ENCODE assay signal across 10 cellular contexts in the genomic region with DNA sequence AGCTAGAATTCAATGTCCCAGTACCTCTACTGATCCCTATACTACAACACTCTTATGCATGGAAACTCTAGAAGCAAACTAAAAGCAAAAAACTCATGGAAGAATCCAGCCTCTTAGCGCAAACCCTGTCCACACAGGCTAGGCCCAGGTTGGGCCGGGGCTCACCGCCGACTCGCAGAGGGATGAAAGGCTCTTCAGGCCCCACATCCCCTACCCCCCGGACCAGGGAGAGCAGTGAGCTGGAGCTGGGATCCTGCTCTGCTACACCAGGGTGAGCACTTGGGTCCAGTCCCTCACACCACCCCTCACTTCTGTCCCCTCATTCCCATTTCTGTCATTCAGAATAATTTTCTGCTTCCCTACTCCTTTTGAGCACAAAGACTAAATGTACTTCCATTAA. TPM values are rescaled to one million over a fixed set of nuclear protein-coding genes. Genes with fewer than 3 reads are reported as not detected.
DNase-seq lines count a peak whose midpoint lies in the region; ATAC-seq and TF ChIP-seq lines count a peak whose summit lies in the region.
"Had no signal": no experiment of that assay in that cellular context is flagged by ENCODE, and none has a peak within 500 bp of the region (broad histone marks: within the 10 kb centered on the region; RNA-seq: fewer than 3 reads in every experiment).

No MANE protein-coding gene starts in this region.

- peak overlapping the region; percentile 89 for H3K27ac Mint-ChIP-seq in activated T-cell treated with anti-CD3 and anti-CD28 coated beads, Interleukin-2, amount 50 U/mL, for 72 hours
- peak overlapping the region; percentile 81 for H3K27ac Mint-ChIP-seq in activated T-helper 17 cell treated with anti-CD3 and anti-CD28 coated beads, Interleukin-2, amount 50 U/mL, for 72 hours
- H3K27ac Mint-ChIP-seq in stimulated activated naive CD8-positive, alpha-beta T cell treated with anti-CD3 and anti-CD28 coated beads, Interleukin-15, amount 100 ng/mL, for 72 hours, result peak overlapping the region; percentile 79 to 86

- no peaks in the 10 kb centered on the region for H3K9me3 ChIP-seq in gastroesophageal sphincter

- no peak for TF ChIP-seq POLR2A in gastroesophageal sphincter (IDR thresholded peaks at IDR 0.05)

- intact Hi-C loops in left colon (cut with DNase I, micrococcal nuclease), result no loop called here

- peaks cover 56% of the 10 kb centered on the region for H3K4me1 Mint-ChIP-seq in activated T-cell treated with anti-CD3 and anti-CD28 coated beads, Interleukin-2, amount 50 U/mL, for 72 hours (ENCODE audit: low read depth)
- H3K4me1 Mint-ChIP-seq in activated T-helper 17 cell treated with anti-CD3 and anti-CD28 coated beads, Interleukin-2, amount 50 U/mL, for 72 hours, result peaks cover 33% of the 10 kb centered on the region
- H3K4me1 Mint-ChIP-seq in stimulated activated naive CD8-positive, alpha-beta T cell treated with anti-CD3 and anti-CD28 coated beads, Interleukin-15, amount 100 ng/mL, for 72 hours, result peaks cover 67% of the 10 kb centered on the region

- no peaks in the 10 kb centered on the region for H3K9me3 Mint-ChIP-seq in activated T-cell treated with anti-CD3 and anti-CD28 coated beads, Interleukin-2, amount 50 U/mL, for 72 hours
- H3K9me3 Mint-ChIP-seq in activated T-helper 17 cell treated with anti-CD3 and anti-CD28 coated beads, Interleukin-2, amount 50 U/mL, for 72 hours, result no peaks in the 10 kb centered on the region
- no peaks in the 10 kb centered on the region for H3K9me3 Mint-ChIP-seq in stimulated activated naive CD8-positive, alpha-beta T cell treated with anti-CD3 and anti-CD28 coated beads, Interleukin-15, amount 100 ng/mL, for 72 hours

- H3K4me3 ChIP-seq in gastroesophageal sphincter, result peak overlapping the region in 1 of 2 donors; percentile 82

- 83 to 95% methylated on average over 2 to 4 of the region's 6 CpGs for WGBS in gastroesophageal sphincter (ENCODE audit: low coverage in 1 of 2), 2 donors

- DNase-seq in activated T-cell treated with anti-CD3 and anti-CD28 coated beads, Interleukin-2, amount 50 U/mL, for 72 hours, result no peak
- DNase-seq in activated T-cell treated with anti-CD3 and anti-CD28 coated beads, Interleukin-2, amount 50 U/mL, for 48 hours, result no peak
- DNase-seq in stimulated activated naive CD8-positive, alpha-beta T cell treated with anti-CD3 and anti-CD28 coated beads, Interleukin-15, amount 100 ng/mL, for 72 hours, result no peak
- DNase-seq in mucosa of gallbladder (ENCODE audit: low spot score), result no peak
- DNase-seq in left colon, result no peak
- DNase-seq: hypothalamus, NCI-H2081 had no signal

- H3K27me3 ChIP-seq in gastroesophageal sphincter, result no peaks in the 10 kb centered on the region

- peak overlapping the region in 3 of 4 donors; percentile 51 to 98 (median 96) for H3K27ac ChIP-seq in gastroesophageal sphincter

- H3K36me3 Mint-ChIP-seq in activated T-cell treated with anti-CD3 and anti-CD28 coated beads, Interleukin-2, amount 50 U/mL, for 72 hours (ENCODE audit: insufficient read depth in 2 of 2), result peaks cover 9 to 22% of the 10 kb centered on the region in 2 donors
- H3K36me3 Mint-ChIP-seq in activated T-helper 17 cell treated with anti-CD3 and anti-CD28 coated beads, Interleukin-2, amount 50 U/mL, for 72 hours (ENCODE audit: low read depth), result peaks cover 69% of the 10 kb centered on the region

- H3K27me3 Mint-ChIP-seq in activated T-cell treated with anti-CD3 and anti-CD28 coated beads, Interleukin-2, amount 50 U/mL, for 72 hours (ENCODE audit: low read depth), result no peaks in the 10 kb centered on the region
- H3K27me3 Mint-ChIP-seq in activated T-helper 17 cell treated with anti-CD3 and anti-CD28 coated beads, Interleukin-2, amount 50 U/mL, for 72 hours, result no peaks in the 10 kb centered on the region
- H3K27me3 Mint-ChIP-seq in stimulated activated naive CD8-positive, alpha-beta T cell treated with anti-CD3 and anti-CD28 coated beads, Interleukin-15, amount 100 ng/mL, for 72 hours, result no peaks in the 10 kb centered on the region

- H3K4me3 Mint-ChIP-seq in activated T-cell treated with anti-CD3 and anti-CD28 coated beads, Interleukin-2, amount 50 U/mL, for 72 hours, result peak overlapping the region; percentile 94 to 98
- peak overlapping the region; percentile 97 for H3K4me3 Mint-ChIP-seq in activated T-helper 17 cell treated with anti-CD3 and anti-CD28 coated beads, Interleukin-2, amount 50 U/mL, for 72 hours
- H3K4me3 Mint-ChIP-seq in stimulated activated naive CD8-positive, alpha-beta T cell treated with anti-CD3 and anti-CD28 coated beads, Interleukin-15, amount 100 ng/mL, for 72 hours, result peak overlapping the region; percentile 97 to 98

- H3K4me1 ChIP-seq in gastroesophageal sphincter, result peaks cover 5 to 68% (median 25%) of the 10 kb centered on the region in 3 donors

- no peak for TF ChIP-seq CTCF in gastroesophageal sphincter (IDR thresholded peaks at IDR 0.05)

- no peak for ATAC-seq in activated T-cell treated with anti-CD3 and anti-CD28 coated beads, Interleukin-2, amount 50 U/mL, for 72 hours (replicated peaks in 1 of 2)
- no peak for ATAC-seq in activated T-helper 17 cell treated with anti-CD3 and anti-CD28 coated beads, Interleukin-2, amount 50 U/mL, for 72 hours (replicated peaks)
- ATAC-seq in gastroesophageal sphincter, result no peak
- ATAC-seq in stimulated activated naive CD8-positive, alpha-beta T cell treated with anti-CD3 and anti-CD28 coated beads, Interleukin-15, amount 100 ng/mL, for 72 hours, result no peak
- ATAC-seq in left colon, result no peak
- no peak for ATAC-seq in GM19023 (IDR thresholded peaks at IDR 0.05; ENCODE audit: unreplicated experiment)

- no peak for TF ChIP-seq EP300 in gastroesophageal sphincter (IDR thresholded peaks at IDR 0.05)

- H3K36me3 ChIP-seq in gastroesophageal sphincter, result peaks cover 0 to 53% of the 10 kb centered on the region in 2 donors

RNA-seq across cellular contexts. Expression of a gene that starts 2.0 kb away (rescaled TPM):
- total RNA-seq in activated T-cell treated with anti-CD3 and anti-CD28 coated beads, Interleukin-2, amount 50 U/mL, for 72 hours, result 100 to 1,000 TPM; 238 to 260 TPM
- 100 to 1,000 TPM; 286 to 313 TPM for total RNA-seq in activated T-helper 17 cell treated with anti-CD3 and anti-CD28 coated beads, Interleukin-2, amount 50 U/mL, for 72 hours
- total RNA-seq in gastroesophageal sphincter (100 to 1,000 TPM; 201 to 353 (median 221) TPM), mucosa of gallbladder (323 TPM), left colon (100 to 1,000 TPM; 243 to 278 TPM)

RNA-seq across cellular contexts. Expression of a gene that starts 9.0 kb away (rescaled TPM):
- total RNA-seq in activated T-cell treated with anti-CD3 and anti-CD28 coated beads, Interleukin-2, amount 50 U/mL, for 72 hours, result 1 to 10 TPM in 1 of 2 donors, under 1 TPM in 1; 0.36 to 1.0 TPM
- total RNA-seq in activated T-helper 17 cell treated with anti-CD3 and anti-CD28 coated beads, Interleukin-2, amount 50 U/mL, for 72 hours, result under 1 TPM; 0.42 to 0.93 TPM
- total RNA-seq in gastroesophageal sphincter (100 to 1,000 TPM in 3 of 4 donors, 10 to 100 TPM in 1; 94.1 to 257 (median 174) TPM), mucosa of gallbladder (210 TPM), left colon (10 to 100 TPM in 1 of 2 donors, 1 to 10 TPM in 1; 8.4 to 41.6 TPM)

RNA-seq across cellular contexts. Expression of a gene that starts 17.1 kb away (rescaled TPM):
- total RNA-seq in activated T-cell treated with anti-CD3 and anti-CD28 coated beads, Interleukin-2, amount 50 U/mL, for 72 hours, result 10 to 100 TPM; 11.9 to 12.9 TPM
- 10 to 100 TPM in 1 of 2 donors, 1 to 10 TPM in 1; 5.9 to 10.5 TPM for total RNA-seq in activated T-helper 17 cell treated with anti-CD3 and anti-CD28 coated beads, Interleukin-2, amount 50 U/mL, for 72 hours
- total RNA-seq in gastroesophageal sphincter (1 to 10 TPM; 1.2 to 6.1 (median 1.9) TPM), mucosa of gallbladder (6.1 TPM), left colon (10 to 100 TPM in 1 of 2 donors, 1 to 10 TPM in 1; 8.8 to 13.4 TPM)

RNA-seq across cellular contexts. Expression of a gene that starts 18.0 kb away (rescaled TPM):
- 10 to 100 TPM; 12.1 to 16.1 TPM for total RNA-seq in activated T-cell treated with anti-CD3 and anti-CD28 coated beads, Interleukin-2, amount 50 U/mL, for 72 hours
- 10 to 100 TPM; 13.1 to 14.3 TPM for total RNA-seq in activated T-helper 17 cell treated with anti-CD3 and anti-CD28 coated beads, Interleukin-2, amount 50 U/mL, for 72 hours
- 10 to 100 TPM; 16.2 to 31.7 (median 23.0) TPM for total RNA-seq in gastroesophageal sphincter
- total RNA-seq in mucosa of gallbladder, result 27.9 TPM
- 10 to 100 TPM; 14.7 to 16.1 TPM for total RNA-seq in left colon

RNA-seq across cellular contexts. Expression of a gene that starts 36.7 kb away (rescaled TPM):
- 10 to 100 TPM; 50.5 to 53.6 TPM for total RNA-seq in activated T-cell treated with anti-CD3 and anti-CD28 coated beads, Interleukin-2, amount 50 U/mL, for 72 hours
- total RNA-seq in activated T-helper 17 cell treated with anti-CD3 and anti-CD28 coated beads, Interleukin-2, amount 50 U/mL, for 72 hours, result 10 to 100 TPM; 73.3 to 81.5 TPM
- total RNA-seq in gastroesophageal sphincter (10 to 100 TPM; 16.7 to 39.4 (median 30.3) TPM), mucosa of gallbladder (80.0 TPM), left colon (10 to 100 TPM; 70.2 to 89.7 TPM)

Comparison
In these comparisons a context has a peak if more than half of its experiments do, and no peak if none do; other contexts are left out.
1. RNA of a gene that starts 9.0 kb away (total RNA-seq): 210 TPM in mucosa of gallbladder (single experiment), 94.1 to 257 TPM in gastroesophageal sphincter and 8.4 to 41.6 TPM in left colon; 0.36 to 1.0 TPM in activated T-cell treated with anti-CD3 and anti-CD28 coated beads, Interleukin-2, amount 50 U/mL, for 72 hours and 0.42 to 0.93 TPM in activated T-helper 17 cell treated with anti-CD3 and anti-CD28 coated beads, Interleukin-2, amount 50 U/mL, for 72 hours; every median in the first group is over 4 times any median in the second.
2. Peak in every context shown above with its lines, with median percentiles within 50 percentile points of each other: H3K27ac Mint-ChIP-seq and H3K4me3 Mint-ChIP-seq.